Comparison of ENCODE assay signal across 8 cellular contexts in genomic region chr1:109466440-109467300, GRCh38. TPM values are rescaled to one million over a fixed set of nuclear protein-coding genes. Genes with fewer than 3 reads are reported as not detected.
DNase-seq lines count a peak whose midpoint lies in the region; ATAC-seq, FAIRE-seq and TF ChIP-seq lines count a peak whose summit lies in the region.

SYPL2 (plus strand) TSS chr1:109466546; CDS start chr1:109466844, 298 bp downstream.

- CTCF ChIA-PET in CD8-positive, alpha-beta T cell (lab: Charles Lee), result no interaction called here
- CTCF ChIA-PET in HepG2 (lab: Yijun Ruan, JAX; ENCODE audit: low intra/inter-chr PET ratio, low total read pairs), result no interaction called here

- peak in 1 of 7 experiments; percentile 31 for DNase-seq in CD8-positive, alpha-beta T cell
- peak; percentile 15 for DNase-seq in NCI-H1105 (lab: John Stamatoyannopoulos, UW)
- peak; percentile 5 for DNase-seq in choroid plexus epithelial cell (ENCODE audit: low read depth)
- DNase-seq in HepG2 (ENCODE audit: low spot score), result no peak
- no peak for DNase-seq in suprapubic skin (ENCODE audit: low spot score in 2 of 2)
- DNase-seq in NAMALWA (ENCODE audit: low spot score), result no peak
- DNase-seq in DMS153 treated with DMSO at 0.1 percent for 48 hours (lab: John Stamatoyannopoulos, UW; ENCODE audit: unreplicated experiment), result no peak

- 0 out of 2 replicates have a peak, but pooled peaks have one; percentile 16 for TF ChIP-seq RAD21 in HepG2 (CRISPR knock-in tag; IDR thresholded peaks at IDR 0.05)

- no peaks in the 10 kb centered on the region for H3K4me1 ChIP-seq in CD8-positive, alpha-beta T cell (ENCODE audit: insufficient read depth, low read length)
- H3K4me1 ChIP-seq in HepG2 (ENCODE audit: insufficient read depth, low read length) (peaks cover 19% of the 10 kb centered on the region), suprapubic skin (peaks cover 11% of the 10 kb centered on the region)

- peaks cover 8% of the 10 kb centered on the region for H3K4me1 Mint-ChIP-seq in CD8-positive, alpha-beta T cell (ENCODE audit: low read depth)

- H3K79me2 ChIP-seq in HepG2 (ENCODE audit: insufficient read depth, low read length), result no peaks in the 10 kb centered on the region

- no peaks in the 10 kb centered on the region for H3K9me3 ChIP-seq in CD8-positive, alpha-beta T cell (ENCODE audit: low read length)
- no peaks in the 10 kb centered on the region for H3K9me3 ChIP-seq in HepG2 (ENCODE audit: low read length)
- H3K9me3 ChIP-seq in suprapubic skin, result no peaks in the 10 kb centered on the region

- H3K27me3 ChIP-seq in CD8-positive, alpha-beta T cell (ENCODE audit: insufficient read depth, low read length), result peaks cover 19% of the 10 kb centered on the region
- H3K27me3 ChIP-seq in HepG2 (ENCODE audit: control insufficient read depth in 1 of 2, insufficient read depth in 2 of 2, low read length in 2 of 2), result peaks cover 0 to 61% of the 10 kb centered on the region in 2 experiments; a peak in 4 of 5 replicates
- H3K27me3 ChIP-seq in suprapubic skin, result peaks cover 76% of the 10 kb centered on the region

- peak within 1 kb of the TSS; percentile 83 for H3K4me3 Mint-ChIP-seq in CD8-positive, alpha-beta T cell

- no peak within 1 kb of the TSS for H3K9ac ChIP-seq in HepG2 (ENCODE audit: insufficient read depth, low read depth, low read length)

- peaks cover 65% of the 10 kb centered on the region for H3K27me3 Mint-ChIP-seq in CD8-positive, alpha-beta T cell (ENCODE audit: low read depth)

- intact Hi-C loops in CD8-positive, alpha-beta T cell (cut with DNase I, micrococcal nuclease), result no loop called here
- intact Hi-C loops in HepG2 (cut with micrococcal nuclease; ENCODE audit: unreplicated experiment), result no loop called here

- in situ Hi-C loops in HepG2 (cut with HindIII; ENCODE audit: extremely low pct_ligation_motif_present, low pct_unique_long_range_greater_than_20kb), result no loop called here

- no peak for TF ChIP-seq EP300 in HepG2 (IDR thresholded peaks at IDR 0.05; ENCODE audit: low read depth in 2 of 2, low read length in 2 of 2)
- no peak for TF ChIP-seq EP300 in HepG2 (CRISPR knock-in tag; IDR thresholded peaks at IDR 0.05; ENCODE audit: borderline replicate concordance)
- no peak for TF ChIP-seq EP300 in suprapubic skin (IDR thresholded peaks at IDR 0.05)

- POLR2A ChIA-PET in CD8-positive, alpha-beta T cell (lab: Charles Lee), result no interaction called here
- POLR2A ChIA-PET in HepG2 (lab: Yijun Ruan, JAX), result interaction anchor here (1.0 kb wide), 1 partner anchor 19 kb away, joined by 3 read pairs; no protein-coding TSS in a partner anchor

- no peak for FAIRE-seq in HepG2 (lab: Jason Lieb, UNC)

- no peak within 1 kb of the TSS for H2AFZ ChIP-seq in HepG2 (ENCODE audit: low read length)

- H3K9me3 Mint-ChIP-seq in CD8-positive, alpha-beta T cell, result no peaks in the 10 kb centered on the region

- WGBS in HepG2 (ENCODE audit: low lambda C conversion rate), result 1% methylated on average over 17 of the region's 91 CpGs
- 0% methylated on average over 4 of the region's 91 CpGs for WGBS in suprapubic skin

- TF ChIP-seq POLR2A in HepG2 (IDR thresholded peaks at IDR 0.05; ENCODE audit: insufficient read depth in 1 of 2, low read depth in 2 of 2, low read length in 2 of 2) (no peak), suprapubic skin (IDR thresholded peaks at IDR 0.05) (no peak)

- peak; percentile 40 for ATAC-seq in CD8-positive, alpha-beta T cell
- peak; percentile 89 for ATAC-seq in HepG2
- no peak for ATAC-seq in GM18867 (IDR thresholded peaks at IDR 0.05; ENCODE audit: unreplicated experiment)

- H3K4me3 ChIP-seq in CD8-positive, alpha-beta T cell (ENCODE audit: low read depth, low read length), result peak within 1 kb of the TSS; percentile 55
- peak within 1 kb of the TSS; percentile 53 for H3K4me3 ChIP-seq in choroid plexus epithelial cell (ENCODE audit: low read depth, low read length)
- H3K4me3 ChIP-seq in HepG2 (replicated peaks in 1 of 3; ENCODE audit: insufficient read depth in 1 of 3, low read depth in 2 of 3, low read length in 3 of 3), result peak within 1 kb of the TSS; percentile 55 to 75 (median 62)
- H3K4me3 ChIP-seq in suprapubic skin, result peak within 1 kb of the TSS; percentile 57

- no TSS peak for BruUV-seq in HepG2 (replicated peaks; lab: Mats Ljungman, UMichigan)

- H3K27ac Mint-ChIP-seq in CD8-positive, alpha-beta T cell, result no peak within 1 kb of the TSS

- H3K36me3 ChIP-seq in CD8-positive, alpha-beta T cell (ENCODE audit: insufficient read depth, low read length), result no peaks in the 10 kb centered on the region
- H3K36me3 ChIP-seq in HepG2 (replicated peaks in 1 of 2; ENCODE audit: control insufficient read depth in 1 of 2, insufficient read depth in 2 of 2, low read length in 2 of 2), result no peaks in the 10 kb centered on the region
- H3K36me3 ChIP-seq in suprapubic skin, result no peaks in the 10 kb centered on the region

- no peaks in the 10 kb centered on the region for H3K36me3 Mint-ChIP-seq in CD8-positive, alpha-beta T cell

- no peak within 1 kb of the TSS for H3K27ac ChIP-seq in CD8-positive, alpha-beta T cell (ENCODE audit: low read depth, low read length)
- H3K27ac ChIP-seq in HepG2 (ENCODE audit: extremely low read length, insufficient read depth, low read length) (no peak within 1 kb of the TSS), suprapubic skin (no peak within 1 kb of the TSS)

- TF ChIP-seq CTCF in CD8-positive, alpha-beta T cell (IDR thresholded peaks at IDR 0.05), result no peak
- no peak for TF ChIP-seq CTCF in choroid plexus epithelial cell (conservative IDR thresholded peaks at IDR 0.05; ENCODE audit: low read depth, low read length)
- TF ChIP-seq CTCF in HepG2 (CRISPR knock-in tag; IDR thresholded peaks at IDR 0.05), result no peak; the same call in 1 of the 2 replicates
- no peak for TF ChIP-seq CTCF in suprapubic skin (IDR thresholded peaks at IDR 0.05)

- no peaks in the 10 kb centered on the region for H4K20me1 ChIP-seq in HepG2 (ENCODE audit: insufficient read depth, low read length)

- peak within 1 kb of the TSS; percentile 82 for H3K4me2 ChIP-seq in HepG2 (ENCODE audit: low read depth, low read length)

TF ChIP-seq in HepG2, 621 proteins besides CTCF, POLR2A, EP300 and RAD21 (continues in another document):
- no peak for TF ChIP-seq ZFP90 (CRISPR knock-in tag; IDR thresholded peaks at IDR 0.05; ENCODE audit: borderline replicate concordance)
- TF ChIP-seq SRY (CRISPR knock-in tag; IDR thresholded peaks at IDR 0.05), result no peak
- TF ChIP-seq AGO1 (IDR thresholded peaks at IDR 0.05; ENCODE audit: low read depth, low read length, poor library complexity, severe bottlenecking), result peak; percentile 50
- TF ChIP-seq ZNF614 (CRISPR knock-in tag; IDR thresholded peaks at IDR 0.05; ENCODE audit: borderline replicate concordance), result no peak
- TF ChIP-seq ZNF263 (CRISPR knock-in tag; IDR thresholded peaks at IDR 0.05), result 0 out of 2 replicates have a peak, but pooled peaks have one; percentile 29
- TF ChIP-seq KDM5B (CRISPR knock-in tag; IDR thresholded peaks at IDR 0.05; ENCODE audit: borderline replicate concordance), result peak; percentile 62; the same call in 1 of the 2 replicates
- TF ChIP-seq ZNF235 (CRISPR knock-in tag; IDR thresholded peaks at IDR 0.05; ENCODE audit: borderline replicate concordance), result no peak
- no peak for TF ChIP-seq MYNN (CRISPR knock-in tag; IDR thresholded peaks at IDR 0.05; ENCODE audit: low read depth)
- TF ChIP-seq POLR2G (IDR thresholded peaks at IDR 0.05; ENCODE audit: low read depth, low read length), result no peak
- TF ChIP-seq ZFX (CRISPR knock-in tag; IDR thresholded peaks at IDR 0.05; ENCODE audit: low read depth), result peak; percentile 29
- no peak for TF ChIP-seq NPAS2 (CRISPR knock-in tag; IDR thresholded peaks at IDR 0.05; ENCODE audit: borderline replicate concordance)
- TF ChIP-seq TCF12 (IDR thresholded peaks at IDR 0.05), result no peak
- TF ChIP-seq TCF12 (CRISPR knock-in tag; IDR thresholded peaks at IDR 0.05), result no peak
- TF ChIP-seq GTF2F1 (IDR thresholded peaks at IDR 0.05; ENCODE audit: low read length), result no peak

RNA-seq across cellular contexts. Expression of gene SYPL2, which starts in this region (rescaled TPM):
- total RNA-seq in CD8-positive, alpha-beta T cell, result not detected
- 0.24 and 0.25 TPM in 2 replicates for total RNA-seq in HepG2 (2016; rRNA removed; fragmentation: Illumina TruSeq; extraction: Trizol)
- not detected in 2 replicates for total RNA-seq in HepG2 (2016; cell fraction: cytosol; rRNA removed; fragmentation: Illumina TruSeq; extraction: Trizol; ENCODE audit: low read depth)
- 0.12 and 0.22 TPM in 2 replicates for total RNA-seq in HepG2 (2016; cell fraction: insoluble cytoplasmic fraction; rRNA removed; fragmentation: Illumina TruSeq; extraction: Trizol)
- 0.12 TPM in 1 of 2 replicates, not detected in the other for total RNA-seq in HepG2 (2016; cell fraction: membrane; rRNA removed; fragmentation: Illumina TruSeq; extraction: Trizol)
- 0.16 and 0.38 TPM in 2 replicates for total RNA-seq in HepG2 (2016; cell fraction: nucleus; rRNA removed; fragmentation: Illumina TruSeq; extraction: Trizol)
- polyA plus RNA-seq in HepG2 (2011; rRNA removed), result 0.17 and 0.35 TPM in 2 replicates
- polyA plus RNA-seq in HepG2 (2011; cell fraction: cytosol; rRNA removed), result 0.09 and 0.14 TPM in 2 replicates
- polyA plus RNA-seq in HepG2 (2011; cell fraction: nucleus; rRNA removed), result 0.29 and 0.54 TPM in 2 replicates
- 0.11 and 0.32 TPM in 2 replicates for polyA plus RNA-seq in HepG2 (2012)
- polyA plus RNA-seq in HepG2 (2016; cell fraction: cytosol; fragmentation: Illumina TruSeq; extraction: Trizol; ENCODE audit: low read depth), result not detected in 2 replicates
- polyA plus RNA-seq in HepG2 (2016; cell fraction: insoluble cytoplasmic fraction; fragmentation: Illumina TruSeq; extraction: Trizol; ENCODE audit: low read depth), result 0.27 and 0.36 TPM in 2 replicates
- 0.14 TPM in 1 of 2 replicates, not detected in the other for polyA plus RNA-seq in HepG2 (2016; cell fraction: membrane; fragmentation: Illumina TruSeq; extraction: Trizol; ENCODE audit: low read depth)
- polyA plus RNA-seq in HepG2 (2016; cell fraction: nucleus; fragmentation: Illumina TruSeq; extraction: Trizol; ENCODE audit: insufficient read depth, low read depth), result 0.57 and 0.68 TPM in 2 replicates
- 0.16 and 2.3 TPM in 2 replicates for polyA minus RNA-seq in HepG2 (2011; rRNA and poly(A)+ RNA removed; ENCODE audit: low replicate concordance)
- 0.20 TPM in 1 of 2 replicates, not detected in the other for polyA minus RNA-seq in HepG2 (2011; cell fraction: cytosol; rRNA and poly(A)+ RNA removed)
- 0.13 and 0.50 TPM in 2 replicates for polyA minus RNA-seq in HepG2 (2011; cell fraction: nucleus; rRNA and poly(A)+ RNA removed)
- total RNA-seq in suprapubic skin, result 1 to 10 TPM in 1 of 4 donors, under 1 TPM in 2, not detected in 1; 0.23 to 2.1 (median 0.34) TPM

Comparison
In these comparisons a context has a peak if more than half of its experiments do, and no peak if none do; other contexts are left out.
1. Peak in ATAC-seq and H3K4me3 ChIP-seq in CD8-positive, alpha-beta T cell; RNA of the gene not detected or under 1 TPM.
2. DNase-seq: peak in NCI-H1105 (single experiment) and choroid plexus epithelial cell (single experiment); none in HepG2 (single experiment), suprapubic skin (0 of 2), NAMALWA (single experiment) and DMS153 treated with DMSO at 0.1 percent for 48 hours (single experiment).
3. Peak in every context shown above with its lines, with median percentiles within 50 percentile points of each other: H3K4me3 ChIP-seq.